ENCODE assay signal across 27 cellular contexts in genomic region chr10:51344371-51344770, GRCh38.
"Had no signal": no experiment of that assay in that cellular context is flagged by ENCODE, and none has a peak within 500 bp of the region (broad histone marks: within the 10 kb centered on the region; RNA-seq: fewer than 3 reads in every experiment).

No MANE protein-coding gene starts in this region.

- DNase-seq: cerebellar nuclear complex; colonic mucosa; effector CD8-positive, alpha-beta T cell; endodermal cell; heart left ventricle; left cardiac atrium; left lung; mesenchymal stem cell; mucosa of descending colon; naive B cell; pancreas; right lobe of liver; stimulated activated CD4-positive, alpha-beta T cell treated with anti-CD3 and anti-CD28 coated beads, Interleukin-2, amount 100 ng/mL, for 24 hours; stimulated activated CD4-positive, alpha-beta T cell treated with anti-CD3 and anti-CD28 coated beads, Interleukin-4, amount 100 ng/mL, for 24 hours; stimulated activated naive CD4-positive, alpha-beta T cell treated with Interleukin-2 at 50 U/mL for 16 hours; substantia nigra; testis; upper lobe of left lung had no signal

- H3K27ac ChIP-seq: colonic mucosa, esophagus muscularis mucosa, heart left ventricle, hepatocyte, left lung, neutrophil, pancreas, right lobe of liver, testis, tibial nerve, upper lobe of left lung had no signal

- H3K79me2 ChIP-seq: hepatocyte had no signal

- FAIRE-seq: frontal cortex, islet of Langerhans, pancreas, urothelium cell line had no signal

- H3K4me1 ChIP-seq: colonic mucosa, left lung, right lobe of liver, testis, upper lobe of left lung had no signal

- ATAC-seq: heart left ventricle; left cardiac atrium; left lung; mucosa of descending colon; natural killer cell treated with Interleukin-12 subunit alpha and Interleukin-12 subunit beta and Interleukin-15 and Interleukin-18, amount 100 ng/mL, for 72 hours; pancreas; right lobe of liver; stimulated activated effector memory CD8-positive, alpha-beta T cell treated with anti-CD3 and anti-CD28 coated beads, Interleukin-12 subunit alpha, Interleukin-12 subunit beta, amount 100 ng/mL, for 72 hours had no signal

- H2AFZ ChIP-seq: hepatocyte had no signal

- H3K9me3 ChIP-seq: colonic mucosa, esophagus muscularis mucosa, heart left ventricle, left lung, mucosa of descending colon, neutrophil, pancreas, right lobe of liver, testis, tibial nerve, upper lobe of left lung had no signal

- H3K27me3 ChIP-seq: colonic mucosa, esophagus muscularis mucosa, heart left ventricle, hepatocyte, left lung, neutrophil, pancreas, right lobe of liver, testis, tibial nerve, upper lobe of left lung had no signal

- H3K36me3 ChIP-seq: colonic mucosa, esophagus muscularis mucosa, heart left ventricle, left lung, neutrophil, pancreas, right lobe of liver, tibial nerve, upper lobe of left lung had no signal

- H3K4me3 ChIP-seq: colonic mucosa, esophagus muscularis mucosa, heart left ventricle, hepatocyte, left lung, mucosa of descending colon, pancreas, right lobe of liver, testis, tibial nerve, upper lobe of left lung had no signal

- H3K4me2 ChIP-seq: hepatocyte had no signal
